28 cellular contexts compared by ENCODE assay signal in the genomic region with DNA sequence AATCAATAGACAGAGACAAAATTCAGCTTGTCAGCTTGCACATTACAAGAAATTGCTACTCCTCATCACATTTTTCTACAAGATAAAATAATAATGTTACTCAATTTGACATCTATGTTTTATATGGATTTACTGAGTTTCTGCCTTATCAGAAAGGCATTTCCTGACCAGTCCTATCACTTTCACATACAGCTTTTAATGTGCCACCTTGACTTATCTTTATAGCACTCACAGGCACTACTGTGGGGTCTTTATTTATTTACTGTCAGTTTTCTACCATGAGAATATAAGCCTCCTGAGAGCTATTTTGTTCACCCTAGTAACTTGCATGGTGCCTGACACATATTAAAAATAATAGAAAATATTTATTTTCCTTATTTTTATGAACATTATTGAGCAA. TPM values are rescaled to one million over a fixed set of nuclear protein-coding genes. Genes with fewer than 3 reads are reported as not detected.
"Had no signal": no experiment of that assay in that cellular context is flagged by ENCODE, and none has a peak within 500 bp of the region (broad histone marks: within the 10 kb centered on the region; RNA-seq: fewer than 3 reads in every experiment).

No MANE protein-coding gene starts in this region.

- H3K36me3 ChIP-seq: esophagus squamous epithelium, gastrocnemius medialis, heart right ventricle, left lung, lower lobe of right lung had no signal

- H3K4me3 ChIP-seq: esophagus squamous epithelium, gastrocnemius medialis, heart right ventricle, left lung, lower lobe of right lung had no signal

- DNase-seq: cortex of kidney; effector CD8-positive, alpha-beta T cell; effector memory CD8-positive, alpha-beta T cell; endodermal cell; erythroblast; esophagus squamous epithelium; foreskin fibroblast; foreskin melanocyte; gastrocnemius medialis; glutamatergic neuron; head of caudate nucleus; heart right ventricle; hippocampal formation; left cardiac atrium; left lung; left ventricle myocardium superior; lower lobe of right lung; mesenchymal stem cell; midbrain; naive thymus-derived CD4-positive, alpha-beta T cell had no signal

- H3K27ac ChIP-seq: epithelial cell of prostate, esophagus squamous epithelium, gastrocnemius medialis, heart right ventricle, left lung, lower lobe of right lung had no signal

- H3K9me3 ChIP-seq: esophagus squamous epithelium, gastrocnemius medialis, heart right ventricle, left lung, lower lobe of right lung had no signal

- H3K4me1 ChIP-seq: esophagus squamous epithelium, heart right ventricle, left lung, lower lobe of right lung had no signal

- H3K27me3 ChIP-seq: esophagus squamous epithelium, gastrocnemius medialis, heart right ventricle, left lung had no signal

RNA-seq across cellular contexts. Expression of a gene that starts 6.0 kb away (rescaled TPM):
- total RNA-seq: dermis microvascular lymphatic vessel endothelial cell; esophagus mucosa; esophagus squamous epithelium; gastrocnemius medialis; glomerular endothelial cell; kidney epithelial cell; left cardiac atrium; left lung; left ventricle myocardium superior; lower leg skin; lower lobe of right lung; lung microvascular endothelial cell; mononuclear cell; naive thymus-derived CD4-positive, alpha-beta T cell had no signal
